In genomic region chr3:39147711-39148115, GRCh38 we compare ENCODE assay signal across 8 cellular contexts. TPM values are rescaled to one million over a fixed set of nuclear protein-coding genes. Genes with fewer than 3 reads are reported as not detected.
A peak's percentile ranks its signal among the peaks of the same experiment; 100 is the strongest.
DNase-seq lines count a peak whose midpoint lies in the region; ATAC-seq and TF ChIP-seq lines count a peak whose summit lies in the region.

No MANE protein-coding gene starts in this region.

- ATAC-seq in aorta (ENCODE audit: low FRiP score) = no peak
- no peak for ATAC-seq in HG02840 (IDR thresholded peaks at IDR 0.05; ENCODE audit: low FRiP score, unreplicated experiment)

- H3K79me2 ChIP-seq in OCI-LY7 (ENCODE audit: insufficient read depth, low read depth, low read length) = peaks cover 71% of the 10 kb centered on the region

- H3K36me3 ChIP-seq in OCI-LY7 (ENCODE audit: insufficient read depth, low read length) = peaks cover 39% of the 10 kb centered on the region
- peaks cover 36% of the 10 kb centered on the region for H3K36me3 ChIP-seq in brain microvascular endothelial cell (replicated peaks)
- H3K36me3 ChIP-seq in mesodermal cell (ENCODE audit: control insufficient read depth, insufficient read depth, low read length) = peaks cover 51% of the 10 kb centered on the region
- H3K36me3 ChIP-seq in aorta (ENCODE audit: control insufficient read depth in 1 of 2, insufficient read depth in 2 of 2, low read length in 1 of 2) = peaks cover 0 to 11% of the 10 kb centered on the region in 2 donors

- no peak for TF ChIP-seq CTCF in GM12875 (IDR thresholded peaks at IDR 0.05; ENCODE audit: borderline replicate concordance, insufficient read depth, low read depth, low read length)
- TF ChIP-seq CTCF in OCI-LY7 (conservative IDR thresholded peaks at IDR 0.05; ENCODE audit: low read length) = no peak
- no peak for TF ChIP-seq CTCF in brain microvascular endothelial cell (IDR thresholded peaks at IDR 0.05; ENCODE audit: low read depth, low read length, missing control alignments)

- POLR2A ChIA-PET in OCI-LY7 (lab: Charles Lee) = interaction anchor here (0.6 to 1.6 kb wide), 8 partner anchors 10 to 68 kb away, joined by 3 to 4 read pairs (median 3); no protein-coding TSS in a partner anchor

- no peaks in the 10 kb centered on the region for H3K27me3 ChIP-seq in brain microvascular endothelial cell (replicated peaks)
- H3K27me3 ChIP-seq in aorta (ENCODE audit: control insufficient read depth in 1 of 2, insufficient read depth in 2 of 2, low read length in 1 of 2) = no peaks in the 10 kb centered on the region

- 58 to 75% methylated on average over 2 to 3 of the region's 4 CpGs for WGBS in mesodermal cell (ENCODE audit: insufficient coverage in 2 of 2), 2 experiments
- 11 to 24% methylated on average over 4 of the region's 4 CpGs for WGBS in aorta, 2 donors

- H3K4me1 ChIP-seq in OCI-LY7 (ENCODE audit: insufficient read depth, low read length, poor library complexity, severe bottlenecking) = peaks cover 66% of the 10 kb centered on the region
- H3K4me1 ChIP-seq in mesodermal cell (ENCODE audit: control insufficient read depth, insufficient read depth, low read length, poor library complexity, severe bottlenecking) = peaks cover 62% of the 10 kb centered on the region
- H3K4me1 ChIP-seq in aorta (ENCODE audit: control insufficient read depth in 1 of 2, insufficient read depth in 2 of 2, low read length in 2 of 2) = peaks cover 10% of the 10 kb centered on the region in 2 donors

- peak overlapping the region; percentile 92 for H3K4me2 ChIP-seq in OCI-LY7 (ENCODE audit: low read length)

- intact Hi-C loops in OCI-LY7 (cut with micrococcal nuclease; ENCODE audit: unreplicated experiment) (loop anchor here (1.0 to 5.0 kb wide), 3 partner anchors 34 to 60 kb away; no protein-coding TSS in a partner anchor), aorta (cut with DNase I) (loop anchor here in 1 of 2 donors (2.0 kb wide), 1 partner anchor 41 kb away; the partner anchor contains the start of genes GORASP1 and TTC21A)

- in situ Hi-C loops in brain microvascular endothelial cell (cut with HindIII; ENCODE audit: low pct_ligation_motif_present, low sequenced_read_pairs) = no loop called here

- no peaks in the 10 kb centered on the region for H3K9me3 ChIP-seq in OCI-LY7 (ENCODE audit: low read length)
- no peaks in the 10 kb centered on the region for H3K9me3 ChIP-seq in mesodermal cell (ENCODE audit: control insufficient read depth, low read length)
- H3K9me3 ChIP-seq in aorta (ENCODE audit: control insufficient read depth, low read length) = no peaks in the 10 kb centered on the region

- 0 out of 2 replicates have a peak, but pooled peaks cover 6% of the 10 kb centered on the region for H4K20me1 ChIP-seq in OCI-LY7 (ENCODE audit: insufficient read depth, low read length)

- BruUV-seq in OCI-LY7 (replicated peaks; lab: Mats Ljungman, UMichigan) = no TSS peak

- peak overlapping the region; percentile 6; the same call in 1 of the 2 replicates for H2AFZ ChIP-seq in OCI-LY7 (ENCODE audit: low read length)

- H3K4me3 ChIP-seq in GM12875 (ENCODE audit: low read depth, low read length) (peak overlapping the region; percentile 65), OCI-LY7 (ENCODE audit: low read depth, low read length, poor library complexity, severe bottlenecking) (peak overlapping the region; percentile 79), brain microvascular endothelial cell (ENCODE audit: low read depth, low read length) (peak overlapping the region; percentile 36), mesodermal cell (ENCODE audit: extremely low read depth, insufficient read depth, low read length, poor library complexity, severe bottlenecking) (peak overlapping the region; percentile 12), aorta (ENCODE audit: low read length in 2 of 2) (no peak overlapping the region)

- H3K9me2 ChIP-seq in OCI-LY7 (ENCODE audit: insufficient read depth, low read length) = no peaks in the 10 kb centered on the region

- H3K27ac ChIP-seq in OCI-LY7 (ENCODE audit: low read depth, low read length, poor library complexity, severe bottlenecking) (peak overlapping the region; percentile 90), brain microvascular endothelial cell (peak overlapping the region; percentile 90), mesodermal cell (ENCODE audit: low read depth, low read length, severe bottlenecking) (peak overlapping the region; percentile 100), aorta (ENCODE audit: low read depth in 1 of 2, low read length in 2 of 2) (peak overlapping the region; percentile 23 to 71)

- CTCF ChIA-PET in OCI-LY7 (lab: Charles Lee; ENCODE audit: unreplicated experiment) = interaction anchor here (1.0 to 1.2 kb wide), 2 partner anchors 51 to 141 kb away, joined by 3 to 4 read pairs; no protein-coding TSS in a partner anchor

- DNase-seq in H4 (ENCODE audit: low spot score) = peak; percentile 41
- DNase-seq in OCI-LY7 (ENCODE audit: low spot score) = peak; percentile 79
- peak; percentile 57 for DNase-seq in brain microvascular endothelial cell
- no peak for DNase-seq in aorta
- DNase-seq in DMS114 treated with DMSO at 0.1 percent for 48 hours (lab: John Stamatoyannopoulos, UW; ENCODE audit: unreplicated experiment) = no peak

RNA-seq across cellular contexts. Expression of gene CSRNP1, which starts 5.7 kb away (rescaled TPM):
- total RNA-seq in H4 (2014; rRNA removed; shearing (Covaris generic)) = 3.8 and 4.3 TPM in 2 replicates
- total RNA-seq in OCI-LY7 (2014; rRNA removed; shearing (Covaris generic)) = 9.5 and 10.5 TPM in 2 replicates
- total RNA-seq in OCI-LY7 (2022) = 9.4 and 9.7 TPM in 2 replicates
- polyA plus RNA-seq in mesodermal cell (2013, experiment 1 of 2) = 43.3 TPM
- 34.8 TPM for polyA plus RNA-seq in mesodermal cell (2013, experiment 2 of 2)
- 100 to 1,000 TPM in 1 of 2 donors, 10 to 100 TPM in 1; 41.9 to 117 TPM for total RNA-seq in aorta
- polyA plus RNA-seq in aorta = 10 to 100 TPM; 15.8 to 27.3 TPM

RNA-seq across cellular contexts. Expression of gene TTC21A, which starts 40.2 kb away (rescaled TPM):
- 0.25 and 0.35 TPM in 2 replicates for total RNA-seq in H4 (2014; rRNA removed; shearing (Covaris generic))
- 10.5 and 12.8 TPM in 2 replicates for total RNA-seq in OCI-LY7 (2014; rRNA removed; shearing (Covaris generic))
- total RNA-seq in OCI-LY7 (2022) = 27.1 and 32.3 TPM in 2 replicates
- polyA plus RNA-seq in mesodermal cell (2013, experiment 1 of 2) = 4.5 TPM
- 3.6 TPM for polyA plus RNA-seq in mesodermal cell (2013, experiment 2 of 2)
- 10 to 100 TPM in 1 of 2 donors, 1 to 10 TPM in 1; 3.6 to 11.6 TPM for total RNA-seq in aorta
- 10 to 100 TPM in 1 of 2 donors, 1 to 10 TPM in 1; 1.8 to 15.0 TPM for polyA plus RNA-seq in aorta

RNA-seq across cellular contexts. Expression of gene GORASP1, which starts 40.3 kb away (rescaled TPM):
- total RNA-seq in H4 (2014; rRNA removed; shearing (Covaris generic)) = 12.3 and 24.4 TPM in 2 replicates
- 44.8 and 59.9 TPM in 2 replicates for total RNA-seq in OCI-LY7 (2014; rRNA removed; shearing (Covaris generic))
- 51.5 and 57.9 TPM in 2 replicates for total RNA-seq in OCI-LY7 (2022)
- 45.0 TPM for polyA plus RNA-seq in mesodermal cell (2013, experiment 1 of 2)
- polyA plus RNA-seq in mesodermal cell (2013, experiment 2 of 2) = 38.8 TPM
- 10 to 100 TPM; 52.3 to 62.2 TPM for total RNA-seq in aorta
- 10 to 100 TPM; 14.7 to 66.3 TPM for polyA plus RNA-seq in aorta

RNA-seq across cellular contexts. Expression of gene XIRP1, which starts 44.7 kb away (rescaled TPM):
- total RNA-seq in H4 (2014; rRNA removed; shearing (Covaris generic)) = not detected in 2 replicates
- total RNA-seq in OCI-LY7 (2014; rRNA removed; shearing (Covaris generic)) = not detected in 2 replicates
- total RNA-seq in OCI-LY7 (2022) (not detected in 2 replicates), aorta (under 1 TPM in 1 of 2 donors, not detected in 1; 0.19 TPM)
- polyA plus RNA-seq in mesodermal cell (2013, experiment 1 of 2) = 3.6 TPM
- polyA plus RNA-seq in mesodermal cell (2013, experiment 2 of 2) = 3.4 TPM
- polyA plus RNA-seq in aorta = under 1 TPM; 0.13 to 0.75 TPM

Comparison
In these comparisons a context has a peak if more than half of its experiments do, and no peak if none do; other contexts are left out.
1. H3K4me3 ChIP-seq: peak in GM12875 (single experiment), OCI-LY7 (single experiment), brain microvascular endothelial cell (single experiment) and mesodermal cell (single experiment); none in aorta (0 of 2).
2. DNase-seq: peak in H4 (single experiment), OCI-LY7 (single experiment) and brain microvascular endothelial cell (single experiment); none in aorta (0 of 2) and DMS114 treated with DMSO at 0.1 percent for 48 hours (single experiment).
3. H3K27ac ChIP-seq: peak in every context shown above with its lines; median percentile 100 in mesodermal cell; 90 in OCI-LY7; 90 in brain microvascular endothelial cell; 47 in aorta.